Comparison of ENCODE assay signal across 10 cellular contexts in genomic region chr12:98939350-98939749, GRCh38.
DNase-seq lines count a peak whose midpoint lies in the region; ATAC-seq, FAIRE-seq and TF ChIP-seq lines count a peak whose summit lies in the region.
"Had no signal": no experiment of that assay in that cellular context is flagged by ENCODE, and none has a peak within 500 bp of the region (broad histone marks: within the 10 kb centered on the region; RNA-seq: fewer than 3 reads in every experiment).

No MANE protein-coding gene starts in this region.

- in situ Hi-C loops in K562 (cut with MboI), result no loop called here

- TF ChIP-seq POLR2A in K562 (conservative IDR thresholded peaks at IDR 0.05), result no peak
- no peak for TF ChIP-seq POLR2A in right lobe of liver (IDR thresholded peaks at IDR 0.05)

- BruUV-seq in K562 (replicated peaks; lab: Mats Ljungman, UMichigan), result no TSS peak

- H3K9me2 ChIP-seq in DOHH2 (replicated peaks; ENCODE audit: control insufficient read depth, low read length), result no peaks in the 10 kb centered on the region

- H3K27me3 ChIP-seq in DOHH2 (ENCODE audit: control insufficient read depth, low read length), result no peaks in the 10 kb centered on the region
- no peaks in the 10 kb centered on the region; a peak in 1 of 5 replicates for H3K27me3 ChIP-seq in K562 (ENCODE audit: control insufficient read depth in 2 of 2, insufficient read depth in 2 of 2, low read length in 2 of 2)
- H3K27me3 ChIP-seq in right lobe of liver, result no peaks in the 10 kb centered on the region
- H3K27me3 ChIP-seq in lower lobe of right lung (ENCODE audit: low read depth), result no peaks in the 10 kb centered on the region

- peak; percentile 4 for DNase-seq in Jurkat, Clone E6-1 (ENCODE audit: low read depth, low spot score)
- peak in 1 of 4 experiments; percentile 14 for DNase-seq in K562 (ENCODE audit: extremely low read depth in 1 of 4, low spot score in 3 of 4)
- DNase-seq in right lobe of liver, result no peak
- no peak for DNase-seq in UCSD-AML1 (lab: John Stamatoyannopoulos, UW; ENCODE audit: unreplicated experiment)
- DNase-seq in lower lobe of right lung, result no peak
- DNase-seq: activated B cell treated with CpG ODN at 0.5 μM for 24 hours had no signal

- H3K4me3 ChIP-seq in DOHH2 (ENCODE audit: low read length), result no peak overlapping the region
- H3K4me3 ChIP-seq in Jurkat, Clone E6-1 (ENCODE audit: low read length), result no peak overlapping the region
- H3K4me3 ChIP-seq in K562, result no peak overlapping the region
- H3K4me3 ChIP-seq in right lobe of liver, result no peak overlapping the region
- no peak overlapping the region for H3K4me3 ChIP-seq in lower lobe of right lung
- H3K4me3 ChIP-seq: lung had no signal

- H3K4me1 ChIP-seq in DOHH2 (ENCODE audit: control insufficient read depth, low read length) (no peaks in the 10 kb centered on the region), K562 (replicated peaks in 1 of 2; ENCODE audit: control insufficient read depth in 2 of 2, insufficient read depth in 2 of 2, low read length in 2 of 2) (no peaks in the 10 kb centered on the region), right lobe of liver (no peaks in the 10 kb centered on the region), lower lobe of right lung (no peaks in the 10 kb centered on the region)

- WGBS in K562 (ENCODE audit: insufficient coverage, low coverage, missing lambda C conversion rate), result 0% methylated on average over 2 of the region's 2 CpGs
- WGBS in right lobe of liver (ENCODE audit: insufficient coverage, low coverage, low lambda C conversion rate, missing lambda C conversion rate), result 40% methylated on average over 2 of the region's 2 CpGs

- TF ChIP-seq CTCF in DOHH2 (IDR thresholded peaks at IDR 0.05; ENCODE audit: low read depth, low read length, poor library complexity, severe bottlenecking) (peak; percentile 48), K562 (IDR thresholded peaks at IDR 0.05 in 2 of 3, conservative IDR thresholded peaks at IDR 0.05 in 1 of 3; ENCODE audit: insufficient read depth in 2 of 3, low read depth in 1 of 3, low read length in 3 of 3) (peak in 2 of 3 experiments; percentile 44 to 54; a peak in 2 of 6 replicates), right lobe of liver (IDR thresholded peaks at IDR 0.05) (peak in 3 of 4 donors; percentile 21 to 26 (median 24)), lower lobe of right lung (IDR thresholded peaks at IDR 0.05) (no peak)

- no peak overlapping the region for H3K4me2 ChIP-seq in DOHH2 (ENCODE audit: low read length)
- H3K4me2 ChIP-seq in K562 (ENCODE audit: insufficient read depth, low read length), result no peak overlapping the region

- H2AFZ ChIP-seq in K562 (ENCODE audit: low read depth, low read length), result no peak overlapping the region

- POLR2A ChIA-PET in K562 (lab: Yijun Ruan, JAX), result interaction anchor here (1.5 kb wide), 1 partner anchor 14 kb away, joined by 3 read pairs; no protein-coding TSS in a partner anchor

- TF ChIP-seq RAD21 in K562 (CRISPR knock-in tag; conservative IDR thresholded peaks at IDR 0.05 in 1 of 2, IDR thresholded peaks at IDR 0.05 in 1 of 2), result peak in 1 of 2 experiments; percentile 54; a peak in 3 of 4 replicates

- peak; percentile 65 for ATAC-seq in K562
- no peak for ATAC-seq in right lobe of liver
- no peak for ATAC-seq in lower lobe of right lung
- ATAC-seq in GM18498 (IDR thresholded peaks at IDR 0.05; ENCODE audit: unreplicated experiment), result no peak
- ATAC-seq in GM19463 (IDR thresholded peaks at IDR 0.05; ENCODE audit: unreplicated experiment), result no peak

- no peaks in the 10 kb centered on the region for H3K9me1 ChIP-seq in K562 (ENCODE audit: control insufficient read depth, insufficient read depth, low read length)

- FAIRE-seq in K562 (lab: Jason Lieb, UNC), result no peak

- H3K9ac ChIP-seq in K562 (ENCODE audit: insufficient read depth in 1 of 2, low read depth in 2 of 2, low read length in 2 of 2), result no peak overlapping the region

- intact Hi-C loops in K562 (cut with micrococcal nuclease), result loop anchor here (2.0 to 5.0 kb wide), 2 partner anchors 213 to 372 kb away; no protein-coding TSS in a partner anchor
- intact Hi-C loops in right lobe of liver (cut with DNase I), result no loop called here
- intact Hi-C loops in lower lobe of right lung (cut with DNase I), result no loop called here

- H3K27ac ChIP-seq in DOHH2 (ENCODE audit: low read depth, low read length), result no peak overlapping the region
- H3K27ac ChIP-seq in K562 (ENCODE audit: extremely low read depth, low read depth, low read length), result no peak overlapping the region
- H3K27ac ChIP-seq in right lobe of liver, result no peak overlapping the region
- H3K27ac ChIP-seq in lower lobe of right lung, result no peak overlapping the region

- no peaks in the 10 kb centered on the region for H3K9me3 ChIP-seq in DOHH2 (ENCODE audit: control insufficient read depth, insufficient read depth, low read length)
- no peaks in the 10 kb centered on the region for H3K9me3 ChIP-seq in K562 (replicated peaks; ENCODE audit: control insufficient read depth, insufficient read depth, low read depth, low read length)
- no peaks in the 10 kb centered on the region for H3K9me3 ChIP-seq in right lobe of liver
- no peaks in the 10 kb centered on the region for H3K9me3 ChIP-seq in lower lobe of right lung

- H3K79me2 ChIP-seq in DOHH2 (ENCODE audit: control insufficient read depth, low read length), result no peaks in the 10 kb centered on the region
- H3K79me2 ChIP-seq in K562 (ENCODE audit: control insufficient read depth, insufficient read depth, low read length), result no peaks in the 10 kb centered on the region

- H4K20me1 ChIP-seq in DOHH2 (ENCODE audit: control insufficient read depth, insufficient read depth, low read depth, low read length), result no peaks in the 10 kb centered on the region
- no peaks in the 10 kb centered on the region for H4K20me1 ChIP-seq in K562 (replicated peaks; ENCODE audit: control insufficient read depth, insufficient read depth, low read length)

- CTCF ChIA-PET in K562 (lab: Yijun Ruan, JAX; ENCODE audit: low intra/inter-chr PET ratio), result interaction anchor here (0.8 kb wide), 1 partner anchor 373 kb away, joined by 3 read pairs; no protein-coding TSS in a partner anchor

- no peaks in the 10 kb centered on the region for H3K36me3 ChIP-seq in DOHH2 (ENCODE audit: control insufficient read depth, low read length)
- no peaks in the 10 kb centered on the region for H3K36me3 ChIP-seq in K562 (ENCODE audit: control insufficient read depth, insufficient read depth, low read length)
- H3K36me3 ChIP-seq in right lobe of liver, result no peaks in the 10 kb centered on the region
- no peaks in the 10 kb centered on the region for H3K36me3 ChIP-seq in lower lobe of right lung

- no peaks in the 10 kb centered on the region for H3F3A ChIP-seq in DOHH2 (ENCODE audit: control insufficient read depth, insufficient read depth)

- no peak for TF ChIP-seq EP300 in K562 (IDR thresholded peaks at IDR 0.05; ENCODE audit: low read length)

TF ChIP-seq in K562, 482 proteins besides CTCF, POLR2A, EP300 and RAD21:
- TF ChIP-seq HMBOX1 (IDR thresholded peaks at IDR 0.05) (peak; percentile 27; the same call in 1 of the 2 replicates), CBX8 (IDR thresholded peaks at IDR 0.05; ENCODE audit: borderline replicate concordance, extremely low read depth, low read depth, low read length, poor library complexity, severe bottlenecking) (no peak)
